Comparison of ENCODE assay signal across 9 cellular contexts in the genomic region with DNA sequence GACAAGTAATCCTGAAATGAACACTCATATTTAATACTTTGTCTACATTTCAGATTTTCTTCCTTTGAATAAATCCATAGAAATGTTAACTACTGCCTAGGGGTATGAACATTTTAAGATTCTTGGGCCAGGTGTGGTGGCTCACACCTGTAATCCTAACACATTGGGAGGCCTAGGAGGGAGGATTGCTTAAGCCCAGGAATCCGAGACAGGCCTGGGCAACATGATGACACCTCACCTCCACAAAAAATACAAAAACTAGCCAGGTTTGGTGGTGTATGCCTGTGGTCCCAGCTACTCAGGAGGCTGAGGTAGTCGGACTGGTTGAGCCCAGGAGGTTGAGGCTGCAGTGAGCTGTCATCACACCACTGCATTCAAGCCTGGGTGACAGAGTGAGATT.
"Had no signal": no experiment of that assay in that cellular context is flagged by ENCODE, and none has a peak within 500 bp of the region (broad histone marks: within the 10 kb centered on the region; RNA-seq: fewer than 3 reads in every experiment).

No MANE protein-coding gene starts in this region.

- H3K4me1 ChIP-seq: HAP-1 had no signal

- H3K36me3 ChIP-seq: HAP-1 had no signal

- DNase-seq: GM23248, GOT3, H7, HFFc6, IMR-90, KG1 had no signal

- H3K9me3 ChIP-seq: HAP-1 had no signal

- H3K4me3 ChIP-seq: GM23248, HAP-1, K562 had no signal

- ATAC-seq: HCT116, K562 had no signal

- H2AFZ ChIP-seq: GM23248 had no signal

- H3K9ac ChIP-seq: GM23248 had no signal

- H3K27ac ChIP-seq: GM23248 had no signal
